Comparison of ENCODE assay signal across 9 cellular contexts in the genomic region with DNA sequence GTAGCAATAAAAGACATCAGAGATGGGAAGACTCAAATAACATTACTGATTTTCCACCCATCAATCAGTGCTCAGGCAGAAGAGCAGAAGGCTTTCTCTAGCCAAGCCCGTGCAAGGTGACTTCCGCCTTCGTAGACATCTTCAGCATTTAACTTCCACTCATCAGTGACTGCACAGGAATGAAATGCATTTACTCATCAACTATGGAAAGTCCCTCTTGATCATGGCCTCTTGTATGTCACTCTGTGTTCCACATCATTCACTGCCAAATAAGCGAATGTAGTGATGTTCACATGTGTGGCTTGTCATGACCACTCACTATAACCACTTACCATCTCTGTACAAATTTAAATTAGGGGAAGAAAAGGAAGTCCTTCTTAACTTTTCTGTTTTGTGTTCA. TPM values are rescaled to one million over a fixed set of nuclear protein-coding genes. Genes with fewer than 3 reads are reported as not detected.
DNase-seq lines count a peak whose midpoint lies in the region; ATAC-seq, FAIRE-seq and TF ChIP-seq lines count a peak whose summit lies in the region.
"Had no signal": no experiment of that assay in that cellular context is flagged by ENCODE, and none has a peak within 500 bp of the region (broad histone marks: within the 10 kb centered on the region; RNA-seq: fewer than 3 reads in every experiment).

No MANE protein-coding gene starts in this region.

- ATAC-seq in HG03378 (IDR thresholded peaks at IDR 0.05; ENCODE audit: unreplicated experiment), result peak; percentile 94

- TF ChIP-seq CTCF in GM12865 (IDR thresholded peaks at IDR 0.05; ENCODE audit: insufficient read depth, low read depth, low read length, missing control alignments), result no peak
- TF ChIP-seq CTCF in GM20000 (IDR thresholded peaks at IDR 0.05; ENCODE audit: extremely low read depth, missing control alignments), result no peak
- no peak for TF ChIP-seq CTCF in fibroblast of the aortic adventitia (IDR thresholded peaks at IDR 0.05; ENCODE audit: insufficient read depth, low read length)

- FAIRE-seq in small intestine (lab: Jason Lieb, UNC), result no peak

- 84 to 89% (median 86%) methylated on average over 4 of the region's 4 CpGs for WGBS in small intestine, 3 donors

- no peak overlapping the region for H3K27ac ChIP-seq in small intestine (ENCODE audit: low read depth in 1 of 2, low read length in 1 of 2)

- peak; percentile 78 for DNase-seq in GM12865 (ENCODE audit: low read depth)
- peak; percentile 58 for DNase-seq in GM20000 (ENCODE audit: low spot score)
- DNase-seq in fibroblast of the aortic adventitia (ENCODE audit: low read depth), result peak; percentile 15
- no peak for DNase-seq in small intestine
- DNase-seq in retina, result no peak
- no peak for DNase-seq in GF-D8 (lab: John Stamatoyannopoulos, UW)
- DNase-seq in SK-N-DZ (ENCODE audit: low spot score), result no peak
- DNase-seq: nephron progenitor cell had no signal

- H3K36me3 ChIP-seq in small intestine (ENCODE audit: control insufficient read depth in 2 of 2, insufficient read depth in 2 of 2, low read length in 2 of 2), result no peaks in the 10 kb centered on the region

- H3K27me3 ChIP-seq in small intestine (ENCODE audit: control insufficient read depth in 2 of 2, insufficient read depth in 2 of 2, low read length in 2 of 2), result no peaks in the 10 kb centered on the region

- no peaks in the 10 kb centered on the region for H3K9me3 ChIP-seq in small intestine (ENCODE audit: control insufficient read depth, low read depth)

- H3K4me3 ChIP-seq in GM12865 (ENCODE audit: low read depth, low read length), result no peak overlapping the region
- H3K4me3 ChIP-seq in fibroblast of the aortic adventitia (ENCODE audit: low read depth, low read length), result no peak overlapping the region
- no peak overlapping the region for H3K4me3 ChIP-seq in small intestine (ENCODE audit: low read depth in 1 of 2, low read length in 2 of 2)

- H3K4me1 ChIP-seq in small intestine (ENCODE audit: control insufficient read depth in 2 of 2, insufficient read depth in 1 of 2, low read depth in 1 of 2, low read length in 1 of 2), result no peaks in the 10 kb centered on the region

RNA-seq across cellular contexts. Expression of a gene that starts 49.4 kb away (rescaled TPM):
- 21.9 and 66.2 TPM in 2 replicates for total RNA-seq in fibroblast of the aortic adventitia (ENCODE audit: low replicate concordance)
- polyA plus RNA-seq in small intestine, result 1 to 10 TPM in 1 of 3 donors, under 1 TPM in 2; 0.67 to 1.4 (median 0.81) TPM
- polyA plus RNA-seq in SK-N-DZ (2014; cell fraction: cytosol; rRNA removed), result 20.2 and 21.1 TPM in 2 replicates
- polyA plus RNA-seq in SK-N-DZ (2014; cell fraction: nucleus; rRNA removed), result 61.9 and 76.8 TPM in 2 replicates

Comparison
In these comparisons a context has a peak if more than half of its experiments do, and no peak if none do; other contexts are left out.
1. DNase-seq: peak in GM12865 (single experiment), GM20000 (single experiment) and fibroblast of the aortic adventitia (single experiment); none in small intestine (single experiment), retina (single experiment), GF-D8 (single experiment) and SK-N-DZ (single experiment).